19 cellular contexts compared by ENCODE assay signal in the genomic region with DNA sequence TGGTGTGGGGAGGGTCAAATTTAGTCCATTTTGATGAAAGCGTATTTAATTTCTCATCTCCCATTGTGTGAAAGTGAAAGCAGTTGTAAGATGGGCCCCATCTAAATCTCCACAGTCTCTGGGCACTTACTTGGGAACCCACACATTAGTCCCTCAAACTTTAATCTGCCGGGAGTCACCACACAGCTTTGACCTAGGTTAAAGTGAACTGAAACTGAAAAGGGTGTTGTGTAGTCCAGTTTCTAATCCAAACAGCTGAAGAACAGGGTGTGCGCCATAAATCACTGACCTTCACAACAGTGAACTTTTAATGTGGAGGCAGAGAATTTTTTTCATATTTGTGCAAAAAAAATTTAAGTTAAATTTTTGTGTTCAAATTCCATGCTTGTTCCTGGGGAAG. TPM values are rescaled to one million over a fixed set of nuclear protein-coding genes. Genes with fewer than 3 reads are reported as not detected.
DNase-seq lines count a peak whose midpoint lies in the region; ATAC-seq and TF ChIP-seq lines count a peak whose summit lies in the region.
"Had no signal": no experiment of that assay in that cellular context is flagged by ENCODE, and none has a peak within 500 bp of the region (broad histone marks: within the 10 kb centered on the region; RNA-seq: fewer than 3 reads in every experiment).

No MANE protein-coding gene starts in this region.

- H3K36me3 Mint-ChIP-seq in CD14-positive monocyte, result no peaks in the 10 kb centered on the region
- no peaks in the 10 kb centered on the region for H3K36me3 Mint-ChIP-seq in activated CD8-positive, alpha-beta T cell treated with anti-CD3 and anti-CD28 coated beads, Interleukin-2, amount 10 ng/mL, durations not matched to agents 7 days and 5 days (ENCODE audit: low read depth)
- H3K36me3 Mint-ChIP-seq: activated naive CD4-positive, alpha-beta T cell treated with anti-CD3 and anti-CD28 coated beads, Interleukin-2, amount 50 U/mL, for 72 hours; CD4-positive, CD25-positive, alpha-beta regulatory T cell had no signal

- WGBS in right lobe of liver (ENCODE audit: insufficient coverage, low coverage, low lambda C conversion rate, missing lambda C conversion rate), result 44% methylated on average over 3 of the region's 3 CpGs

- H3K9me3 Mint-ChIP-seq in CD14-positive monocyte, result peaks cover 0 to 2% (median 0%) of the 10 kb centered on the region in 7 donors
- H3K9me3 Mint-ChIP-seq in activated CD8-positive, alpha-beta T cell treated with anti-CD3 and anti-CD28 coated beads, Interleukin-2, amount 10 ng/mL, durations not matched to agents 7 days and 5 days (ENCODE audit: insufficient read depth), result no peaks in the 10 kb centered on the region
- H3K9me3 Mint-ChIP-seq: activated naive CD4-positive, alpha-beta T cell treated with anti-CD3 and anti-CD28 coated beads, Interleukin-2, amount 50 U/mL, for 72 hours; CD4-positive, CD25-positive, alpha-beta regulatory T cell had no signal

- H3K27me3 Mint-ChIP-seq in CD14-positive monocyte (ENCODE audit: low read depth in 3 of 3), result peaks cover 8 to 22% (median 15%) of the 10 kb centered on the region in 3 donors
- H3K27me3 Mint-ChIP-seq in activated CD8-positive, alpha-beta T cell treated with anti-CD3 and anti-CD28 coated beads, Interleukin-2, amount 10 ng/mL, durations not matched to agents 7 days and 5 days (ENCODE audit: low read depth), result peaks cover 11% of the 10 kb centered on the region

- DNase-seq in amniotic epithelial cell (ENCODE audit: low read depth) (peak; percentile 49), right lobe of liver (no peak), tibial artery (no peak), NCI-H2227 treated with DMSO at 0.1 percent for 48 hours (lab: John Stamatoyannopoulos, UW) (no peak), COLO668 (lab: John Stamatoyannopoulos, UW; ENCODE audit: unreplicated experiment) (no peak), CD14-positive monocyte (ENCODE audit: low spot score) (no peak)
- DNase-seq in activated CD8-positive, alpha-beta T cell treated with anti-CD3 and anti-CD28 coated beads, Interleukin-2, amount 10 ng/mL, durations not matched to agents 7 days and 5 days, result no peak
- DNase-seq: activated CD4-positive, alpha-beta T cell treated with anti-CD3 and anti-CD28 coated beads for 4 hours; CD4-positive, CD25-positive, alpha-beta regulatory T cell; effector CD8-positive, alpha-beta T cell; GDM1; NCI-H1105 treated with DMSO at 0.1 percent for 48 hours; NCI-H2029 treated with DMSO at 0.1 percent for 48 hours; retina had no signal

- H3K36me3 ChIP-seq in right lobe of liver (no peaks in the 10 kb centered on the region), tibial artery (no peaks in the 10 kb centered on the region)
- H3K36me3 ChIP-seq: gastroesophageal sphincter, neutrophil, SJSA1 had no signal

- H3K9me3 ChIP-seq in right lobe of liver (no peaks in the 10 kb centered on the region), tibial artery (no peaks in the 10 kb centered on the region)
- H3K9me3 ChIP-seq: gastroesophageal sphincter, neutrophil, SJSA1 had no signal

- H3K27me3 ChIP-seq in right lobe of liver, result no peaks in the 10 kb centered on the region
- H3K27me3 ChIP-seq in tibial artery, result no peaks in the 10 kb centered on the region
- H3K27me3 ChIP-seq: gastroesophageal sphincter, SJSA1 had no signal

- H3K4me1 Mint-ChIP-seq in CD14-positive monocyte, result peaks cover under 1% of the 10 kb centered on the region
- H3K4me1 Mint-ChIP-seq in activated CD8-positive, alpha-beta T cell treated with anti-CD3 and anti-CD28 coated beads, Interleukin-2, amount 10 ng/mL, durations not matched to agents 7 days and 5 days (ENCODE audit: low read depth), result peaks cover 2% of the 10 kb centered on the region

- H3K4me3 ChIP-seq in right lobe of liver (no peak overlapping the region), tibial artery (no peak overlapping the region)
- H3K4me3 ChIP-seq: gastroesophageal sphincter, SJSA1 had no signal

- ATAC-seq in GM19351 (IDR thresholded peaks at IDR 0.05; ENCODE audit: unreplicated experiment), result peak; percentile 45
- peak in 3 of 4 donors; percentile 25 to 37 (median 36) for ATAC-seq in right lobe of liver
- no peak for ATAC-seq in activated CD8-positive, alpha-beta T cell treated with anti-CD3 and anti-CD28 coated beads, Interleukin-2, amount 10 ng/mL, durations not matched to agents 7 days and 5 days

- no peak for TF ChIP-seq CTCF in right lobe of liver (IDR thresholded peaks at IDR 0.05)
- no peak for TF ChIP-seq CTCF in tibial artery (IDR thresholded peaks at IDR 0.05)
- TF ChIP-seq CTCF in CD14-positive monocyte (IDR thresholded peaks at IDR 0.05), result no peak

- CTCF ChIA-PET in activated CD8-positive, alpha-beta T cell treated with anti-CD3 and anti-CD28 coated beads, Interleukin-2, amount 10 ng/mL, durations not matched to agents 7 days and 5 days (lab: Charles Lee), result interaction anchor here (0.7 to 2.2 kb wide), 2 partner anchors 19 to 311 kb away, joined by 3 to 7 read pairs; no protein-coding TSS in a partner anchor

- TF ChIP-seq POLR2A in right lobe of liver (IDR thresholded peaks at IDR 0.05), result no peak

- peak overlapping the region in 1 of 7 donors; percentile 11 for H3K27ac Mint-ChIP-seq in CD14-positive monocyte
- H3K27ac Mint-ChIP-seq in activated CD8-positive, alpha-beta T cell treated with anti-CD3 and anti-CD28 coated beads, Interleukin-2, amount 10 ng/mL, durations not matched to agents 7 days and 5 days, result no peak overlapping the region
- H3K27ac Mint-ChIP-seq: activated naive CD4-positive, alpha-beta T cell treated with anti-CD3 and anti-CD28 coated beads, Interleukin-2, amount 50 U/mL, for 72 hours; CD4-positive, CD25-positive, alpha-beta regulatory T cell had no signal

- POLR2A ChIA-PET in activated CD8-positive, alpha-beta T cell treated with anti-CD3 and anti-CD28 coated beads, Interleukin-2, amount 10 ng/mL, durations not matched to agents 7 days and 5 days (lab: Charles Lee), result no interaction called here

- no peak overlapping the region for H3K4me3 Mint-ChIP-seq in CD14-positive monocyte
- no peak overlapping the region for H3K4me3 Mint-ChIP-seq in activated CD8-positive, alpha-beta T cell treated with anti-CD3 and anti-CD28 coated beads, Interleukin-2, amount 10 ng/mL, durations not matched to agents 7 days and 5 days
- H3K4me3 Mint-ChIP-seq: CD4-positive, CD25-positive, alpha-beta regulatory T cell had no signal

- H3K27ac ChIP-seq in right lobe of liver, result no peak overlapping the region
- H3K27ac ChIP-seq in tibial artery, result peak overlapping the region; percentile 47 to 67
- H3K27ac ChIP-seq: neutrophil, SJSA1 had no signal

- H3K4me1 ChIP-seq in right lobe of liver (no peaks in the 10 kb centered on the region), tibial artery (peaks cover 0 to 33% (median 7%) of the 10 kb centered on the region in 4 donors)
- H3K4me1 ChIP-seq: SJSA1 had no signal

- intact Hi-C loops in right lobe of liver (cut with DNase I) (loop anchor here (10.0 kb wide), 2 partner anchors 241 to 251 kb away; no protein-coding TSS in a partner anchor), tibial artery (cut with DNase I; ENCODE audit: low total_unique reads) (no loop called here), CD14-positive monocyte (cut with micrococcal nuclease) (loop anchor here (10.0 kb wide), 4 partner anchors 241 to 581 kb away; no protein-coding TSS in a partner anchor)

RNA-seq across cellular contexts. Expression of a gene that starts 48.4 kb away (rescaled TPM):
- total RNA-seq in right lobe of liver, result 1 to 10 TPM in 3 of 6 experiments, under 1 TPM in 3; 0.43 to 2.7 (median 1.1) TPM
- polyA plus RNA-seq in CD14-positive monocyte, result 1 to 10 TPM; 3.1 to 4.7 TPM
- total RNA-seq in activated CD8-positive, alpha-beta T cell treated with anti-CD3 and anti-CD28 coated beads, Interleukin-2, amount 10 ng/mL, durations not matched to agents 7 days and 5 days, result 1 to 10 TPM; 1.1 to 2.6 TPM

RNA-seq across cellular contexts. Expression of a gene that starts 52.7 kb away (rescaled TPM):
- 1 to 10 TPM in 3 of 6 experiments, under 1 TPM in 3; 0.68 to 2.1 (median 1.0) TPM for total RNA-seq in right lobe of liver
- polyA plus RNA-seq in CD14-positive monocyte, result not detected
- total RNA-seq in activated CD8-positive, alpha-beta T cell treated with anti-CD3 and anti-CD28 coated beads, Interleukin-2, amount 10 ng/mL, durations not matched to agents 7 days and 5 days, result not detected
- total RNA-seq: activated naive CD4-positive, alpha-beta T cell treated with anti-CD3 and anti-CD28 coated beads, Interleukin-2, amount 50 U/mL, for 72 hours; CD4-positive, CD25-positive, alpha-beta regulatory T cell; SJSA1 had no signal
- polyA plus RNA-seq: CD4-positive, CD25-positive, alpha-beta regulatory T cell had no signal

Comparison
In these comparisons a context has a peak if more than half of its experiments do, and no peak if none do; other contexts are left out.
1. H3K27ac ChIP-seq: peak in tibial artery (2 of 2); none in right lobe of liver (0 of 3).